8 cellular contexts compared by ENCODE assay signal in the genomic region with DNA sequence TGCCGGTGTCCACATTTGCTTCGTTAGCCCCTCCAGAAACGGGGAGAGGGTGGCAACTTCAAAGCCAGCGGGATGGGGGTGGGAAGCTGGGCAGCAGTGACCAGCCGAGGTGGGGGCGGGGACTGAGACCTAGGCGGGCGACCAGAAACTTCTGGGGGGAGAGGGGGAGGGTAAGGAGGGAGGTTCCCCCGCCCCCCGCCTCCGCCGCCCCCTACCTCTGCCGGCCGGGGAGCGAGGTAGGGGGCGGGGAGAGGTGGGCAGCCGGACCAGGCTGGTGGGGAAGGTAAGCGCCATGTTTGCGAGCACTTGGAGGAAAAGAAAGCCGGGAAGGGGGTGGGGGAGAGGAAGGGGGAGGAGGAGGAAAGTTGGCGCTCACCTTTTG. TPM values are rescaled to one million over a fixed set of nuclear protein-coding genes. Genes with fewer than 3 reads are reported as not detected.
DNase-seq lines count a peak whose midpoint lies in the region; ATAC-seq and TF ChIP-seq lines count a peak whose summit lies in the region.

No MANE protein-coding gene starts in this region.

- CTCF ChIA-PET in activated naive CD4-positive, alpha-beta T cell treated with anti-CD3 and anti-CD28 coated beads for 36 hours (lab: Charles Lee): no interaction called here

- H3K79me2 ChIP-seq in SU-DHL-6 (ENCODE audit: insufficient read depth, low read length) (no peaks in the 10 kb centered on the region), osteoblast (ENCODE audit: insufficient read depth, low read length) (peaks cover 52% of the 10 kb centered on the region)

- H3K27ac ChIP-seq in SU-DHL-6 (ENCODE audit: low read depth, low read length) (no peak overlapping the region), osteoblast (ENCODE audit: low read depth, low read length) (peak overlapping the region; percentile 51)

- H3K4me1 ChIP-seq in osteoblast (ENCODE audit: insufficient read depth, low read length): peaks cover 8% of the 10 kb centered on the region

- peaks cover 68% of the 10 kb centered on the region for H3K27me3 Mint-ChIP-seq in activated naive CD4-positive, alpha-beta T cell treated with anti-CD3 and anti-CD28 coated beads for 36 hours (ENCODE audit: low read depth)

- TF ChIP-seq CTCF in SU-DHL-6 (IDR thresholded peaks at IDR 0.05; ENCODE audit: insufficient read depth, low read length, poor library complexity, severe bottlenecking) (no peak), fibroblast of pulmonary artery (IDR thresholded peaks at IDR 0.05; ENCODE audit: low read length, missing control alignments) (no peak), osteoblast (IDR thresholded peaks at IDR 0.05; ENCODE audit: extremely low read depth, low read depth, low read length) (no peak), GM13977 (IDR thresholded peaks at IDR 0.05; ENCODE audit: extremely low read depth, insufficient read depth, missing control alignments) (no peak)

- no peak for ATAC-seq in activated naive CD4-positive, alpha-beta T cell treated with anti-CD3 and anti-CD28 coated beads, Interleukin-2, amount 50 U/mL, for 72 hours
- ATAC-seq in GM21447 (IDR thresholded peaks at IDR 0.05; ENCODE audit: unreplicated experiment) (no peak), HG03175 (IDR thresholded peaks at IDR 0.05; ENCODE audit: unreplicated experiment) (no peak)

- peaks cover 19% of the 10 kb centered on the region for H3K4me1 Mint-ChIP-seq in activated naive CD4-positive, alpha-beta T cell treated with anti-CD3 and anti-CD28 coated beads for 36 hours (ENCODE audit: low read depth)

- in situ Hi-C loops in GM13977 (cut with MboI; ENCODE audit: low pct_unique_long_range_greater_than_20kb, low sequenced_read_pairs, unreplicated experiment): no loop called here

- no peaks in the 10 kb centered on the region for H3F3A ChIP-seq in SU-DHL-6 (ENCODE audit: insufficient read depth)

- intact Hi-C loops in activated naive CD4-positive, alpha-beta T cell treated with anti-CD3 and anti-CD28 coated beads for 36 hours (cut with micrococcal nuclease): loop anchor here (1.0 to 10.0 kb wide), 5 partner anchors 11 to 478 kb away; a partner anchor contains a TSS

- peak overlapping the region; percentile 51 for H3K9ac ChIP-seq in SU-DHL-6 (ENCODE audit: low read length)

- DNase-seq in activated naive CD4-positive, alpha-beta T cell treated with anti-CD3 and anti-CD28 coated beads for 36 hours: no peak
- DNase-seq in activated naive CD4-positive, alpha-beta T cell treated with anti-CD3 and anti-CD28 coated beads, Interleukin-2, amount 50 U/mL, for 72 hours (ENCODE audit: low spot score in 2 of 2): no peak
- no peak for DNase-seq in fibroblast of pulmonary artery (ENCODE audit: low read depth)
- peak; percentile 78 for DNase-seq in osteoblast (ENCODE audit: insufficient read length, low spot score, missing footprints)
- no peak for DNase-seq in GM13977 (ENCODE audit: low spot score)

- no peak overlapping the region for H3K27ac Mint-ChIP-seq in activated naive CD4-positive, alpha-beta T cell treated with anti-CD3 and anti-CD28 coated beads for 36 hours
- no peak overlapping the region for H3K27ac Mint-ChIP-seq in activated naive CD4-positive, alpha-beta T cell treated with anti-CD3 and anti-CD28 coated beads, Interleukin-2, amount 50 U/mL, for 72 hours

- no peaks in the 10 kb centered on the region for H3K36me3 ChIP-seq in SU-DHL-6 (ENCODE audit: low read length)
- peaks cover 18% of the 10 kb centered on the region for H3K36me3 ChIP-seq in osteoblast (ENCODE audit: insufficient read depth, low read length)

- H3K9me2 ChIP-seq in SU-DHL-6 (replicated peaks; ENCODE audit: insufficient read depth, low read length): no peaks in the 10 kb centered on the region

- H3K9me3 ChIP-seq in SU-DHL-6 (ENCODE audit: insufficient read depth, low read length): no peaks in the 10 kb centered on the region
- H3K9me3 ChIP-seq in osteoblast (ENCODE audit: low read depth, low read length): no peaks in the 10 kb centered on the region

- H2AFZ ChIP-seq in SU-DHL-6 (ENCODE audit: low read depth, low read length, severe bottlenecking) (peak overlapping the region; percentile 91), osteoblast (ENCODE audit: low read length) (peak overlapping the region; percentile 91)

- peak overlapping the region; percentile 94 for H3K4me2 ChIP-seq in SU-DHL-6 (ENCODE audit: low read depth, low read length, poor library complexity, severe bottlenecking)
- peak overlapping the region; percentile 74 for H3K4me2 ChIP-seq in osteoblast (ENCODE audit: insufficient read depth, low read length)

- H3K4me3 ChIP-seq in SU-DHL-6 (ENCODE audit: insufficient read depth, low read length, poor library complexity, severe bottlenecking): peak overlapping the region; percentile 71
- H3K4me3 ChIP-seq in fibroblast of pulmonary artery (replicated peaks; ENCODE audit: low read depth, low read length): peak overlapping the region; percentile 81
- peak overlapping the region; percentile 76 for H3K4me3 ChIP-seq in osteoblast (ENCODE audit: insufficient read depth, low read length)

- H3K36me3 Mint-ChIP-seq in activated naive CD4-positive, alpha-beta T cell treated with anti-CD3 and anti-CD28 coated beads for 36 hours (ENCODE audit: low read depth): no peaks in the 10 kb centered on the region
- peaks cover 0 to 13% of the 10 kb centered on the region in 2 donors for H3K36me3 Mint-ChIP-seq in activated naive CD4-positive, alpha-beta T cell treated with anti-CD3 and anti-CD28 coated beads, Interleukin-2, amount 50 U/mL, for 72 hours

- H3K9me3 Mint-ChIP-seq in activated naive CD4-positive, alpha-beta T cell treated with anti-CD3 and anti-CD28 coated beads for 36 hours: no peaks in the 10 kb centered on the region
- no peaks in the 10 kb centered on the region for H3K9me3 Mint-ChIP-seq in activated naive CD4-positive, alpha-beta T cell treated with anti-CD3 and anti-CD28 coated beads, Interleukin-2, amount 50 U/mL, for 72 hours

- no peaks in the 10 kb centered on the region for H4K20me1 ChIP-seq in SU-DHL-6 (ENCODE audit: low read depth, low read length)
- peaks cover 26% of the 10 kb centered on the region for H4K20me1 ChIP-seq in osteoblast (ENCODE audit: insufficient read depth, low read length)

- no peaks in the 10 kb centered on the region for H3K27me3 ChIP-seq in SU-DHL-6 (ENCODE audit: low read length)
- no peaks in the 10 kb centered on the region for H3K27me3 ChIP-seq in osteoblast (ENCODE audit: insufficient read depth, low read length)

- peak overlapping the region; percentile 78 for H3K4me3 Mint-ChIP-seq in activated naive CD4-positive, alpha-beta T cell treated with anti-CD3 and anti-CD28 coated beads for 36 hours

RNA-seq across cellular contexts. Expression of a gene that starts 1.3 kb away (rescaled TPM):
- not detected for total RNA-seq in activated naive CD4-positive, alpha-beta T cell treated with anti-CD3 and anti-CD28 coated beads for 36 hours
- total RNA-seq in activated naive CD4-positive, alpha-beta T cell treated with anti-CD3 and anti-CD28 coated beads, Interleukin-2, amount 50 U/mL, for 72 hours: under 1 TPM in 1 of 2 donors, not detected in 1; 0.21 TPM
- 14.5 and 15.6 TPM in 2 replicates for total RNA-seq in osteoblast

RNA-seq across cellular contexts. Expression of a gene that starts 11.7 kb away (rescaled TPM):
- total RNA-seq in activated naive CD4-positive, alpha-beta T cell treated with anti-CD3 and anti-CD28 coated beads for 36 hours: 10 to 100 TPM; 44.0 to 44.2 TPM
- total RNA-seq in activated naive CD4-positive, alpha-beta T cell treated with anti-CD3 and anti-CD28 coated beads, Interleukin-2, amount 50 U/mL, for 72 hours: 10 to 100 TPM; 11.8 to 38.0 TPM
- 51.4 and 57.2 TPM in 2 replicates for total RNA-seq in osteoblast

Comparison
In these comparisons a context has a peak if more than half of its experiments do, and no peak if none do; other contexts are left out.
1. RNA of a gene that starts 1.3 kb away (total RNA-seq): 14.5 to 15.6 TPM in osteoblast; 0.21 TPM in activated naive CD4-positive, alpha-beta T cell treated with anti-CD3 and anti-CD28 coated beads, Interleukin-2, amount 50 U/mL, for 72 hours and not detected in activated naive CD4-positive, alpha-beta T cell treated with anti-CD3 and anti-CD28 coated beads for 36 hours; every median in the first group is over 10 times any median in the second.
2. Peak in every context shown above with its lines, with median percentiles within 50 percentile points of each other: H3K4me3 ChIP-seq.